ENCODE assay signal across 1 cellular context in genomic region chr5:150404121-150404990, GRCh38.
A peak's percentile ranks its signal among the peaks of the same experiment; 100 is the strongest.
TF ChIP-seq lines count a peak whose summit lies in the region.

No MANE protein-coding gene starts in this region.

TF ChIP-seq in GM12878, 131 proteins besides CTCF, POLR2A, EP300 and RAD21:
- TF ChIP-seq POLR2AphosphoS2 (IDR thresholded peaks at IDR 0.05; ENCODE audit: low read depth, low read length) (0 out of 2 replicates have a peak, but pooled peaks have one; percentile 13), BCL3 (IDR thresholded peaks at IDR 0.05; ENCODE audit: borderline replicate concordance, insufficient read depth, low read depth, low read length, poor library complexity, severe bottlenecking) (peak; percentile 21), ZBTB4 (CRISPR knock-in tag; IDR thresholded peaks at IDR 0.05) (peak; percentile 75; the same call in 1 of the 2 replicates), SIX5 (IDR thresholded peaks at IDR 0.05; ENCODE audit: low read depth, low read length, severe bottlenecking) (no peak), SRF (IDR thresholded peaks at IDR 0.05; ENCODE audit: low read depth in 2 of 2, low read length in 2 of 2) (0 out of 4 replicates have a peak, but pooled peaks of 1 of the 2 experiments have one; percentile 12), MEF2B (IDR thresholded peaks at IDR 0.05; ENCODE audit: partially characterized antibody, poor library complexity, severe bottlenecking) (no peak), PBX3 (IDR thresholded peaks at IDR 0.05; ENCODE audit: insufficient replicate concordance, low read depth, low read length) (peak; percentile 40), EGR1 (IDR thresholded peaks at IDR 0.05; ENCODE audit: borderline replicate concordance in 1 of 2, low read depth in 2 of 2, low read length in 2 of 2) (0 out of 3 replicates have a peak, but pooled peaks of 1 of the 2 experiments have one; percentile 8), TAF1 (IDR thresholded peaks at IDR 0.05; ENCODE audit: borderline replicate concordance, low read depth, low read length) (no peak), RBBP5 (conservative IDR thresholded peaks at IDR 0.05) (no peak), BACH1 (IDR thresholded peaks at IDR 0.05; ENCODE audit: borderline replicate concordance) (peak; percentile 87), PRDM15 (CRISPR knock-in tag; IDR thresholded peaks at IDR 0.05) (peak; percentile 64; the same call in 1 of the 2 replicates), POU2F2 (IDR thresholded peaks at IDR 0.05; ENCODE audit: borderline replicate concordance, low read depth, low read length) (peak; percentile 9), JUNB (IDR thresholded peaks at IDR 0.05) (no peak), NR2F1 (conservative IDR thresholded peaks at IDR 0.05) (0 out of 2 replicates have a peak, but pooled peaks have one; percentile 9), FOS (IDR thresholded peaks at IDR 0.05; ENCODE audit: borderline replicate concordance, extremely low read depth, insufficient read length) (no peak)
